ENCODE assay signal across 1 cellular context in the genomic region with DNA sequence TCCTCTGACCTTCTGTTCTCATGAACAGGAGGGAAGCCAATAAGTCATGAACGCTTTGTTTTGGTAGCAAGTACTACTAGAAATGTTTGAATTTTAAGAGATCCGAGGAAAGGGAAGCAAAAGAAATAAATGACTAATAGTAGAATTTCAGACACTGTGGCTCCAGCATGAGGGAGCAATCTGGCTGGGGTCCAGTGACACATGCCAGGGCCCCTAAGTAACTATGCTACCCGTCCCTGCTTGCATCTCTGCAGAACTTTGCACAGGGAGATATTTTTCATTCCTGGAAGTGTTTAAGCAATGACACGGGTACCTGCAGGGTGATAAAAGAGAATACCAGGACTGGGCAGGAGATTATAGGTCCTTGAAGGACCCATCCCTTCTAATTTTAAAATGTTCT.
TF ChIP-seq lines count a peak whose summit lies in the region.

No MANE protein-coding gene starts in this region.

TF ChIP-seq in endothelial cell of umbilical vein, 7 proteins besides CTCF, POLR2A, EP300 and RAD21:
- TF ChIP-seq FOS (IDR thresholded peaks at IDR 0.05; ENCODE audit: borderline replicate concordance, insufficient read depth, low read length) (no peak), GATA2 (IDR thresholded peaks at IDR 0.05; ENCODE audit: insufficient read depth, insufficient read length, low read depth, low read length) (no peak), JUN (IDR thresholded peaks at IDR 0.05; ENCODE audit: borderline replicate concordance, insufficient read depth, insufficient read length, low read depth) (no peak), EZH2 (IDR thresholded peaks at IDR 0.05; ENCODE audit: borderline replicate concordance, low read depth, low read length, severe bottlenecking) (no peak), MYC (IDR thresholded peaks at IDR 0.05; ENCODE audit: low read depth, low read length) (no peak), POLR2AphosphoS5 (IDR thresholded peaks at IDR 0.05; ENCODE audit: insufficient read depth, low read depth, low read length) (no peak), MAX (IDR thresholded peaks at IDR 0.05; ENCODE audit: insufficient read depth, insufficient read length) (no peak)
